ENCODE assay signal across 1 cellular context in genomic region chr19:46841458-46842083, GRCh38.
A peak's percentile ranks its signal among the peaks of the same experiment; 100 is the strongest.
TF ChIP-seq lines count a peak whose summit lies in the region.

No MANE protein-coding gene starts in this region.

TF ChIP-seq in HEK293, 187 proteins besides CTCF, POLR2A, EP300 and RAD21 (continued from another document and continues in another):
- TF ChIP-seq, protein P1, sequence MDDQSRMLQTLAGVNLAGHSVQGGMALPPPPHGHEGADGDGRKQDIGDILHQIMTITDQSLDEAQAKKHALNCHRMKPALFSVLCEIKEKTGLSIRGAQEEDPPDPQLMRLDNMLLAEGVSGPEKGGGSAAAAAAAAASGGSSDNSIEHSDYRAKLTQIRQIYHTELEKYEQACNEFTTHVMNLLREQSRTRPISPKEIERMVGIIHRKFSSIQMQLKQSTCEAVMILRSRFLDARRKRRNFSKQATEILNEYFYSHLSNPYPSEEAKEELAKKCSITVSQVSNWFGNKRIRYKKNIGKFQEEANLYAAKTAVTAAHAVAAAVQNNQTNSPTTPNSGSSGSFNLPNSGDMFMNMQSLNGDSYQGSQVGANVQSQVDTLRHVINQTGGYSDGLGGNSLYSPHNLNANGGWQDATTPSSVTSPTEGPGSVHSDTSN (CRISPR knock-in tag; IDR thresholded peaks at IDR 0.05): no peak
- no peak for TF ChIP-seq ZNF658 (tag by site-specific recombination; IDR thresholded peaks at IDR 0.05)
- TF ChIP-seq MZF1 (tag by site-specific recombination; IDR thresholded peaks at IDR 0.05; ENCODE audit: borderline replicate concordance): no peak
- TF ChIP-seq ZNF354C (tag by site-specific recombination; IDR thresholded peaks at IDR 0.05; ENCODE audit: borderline replicate concordance, low read depth): no peak
- no peak for TF ChIP-seq ZNF692 (tag by site-specific recombination; IDR thresholded peaks at IDR 0.05)
- TF ChIP-seq ZNF707 (tag by site-specific recombination; IDR thresholded peaks at IDR 0.05): no peak
- no peak for TF ChIP-seq ZNF585B (tag by site-specific recombination; IDR thresholded peaks at IDR 0.05)
- TF ChIP-seq MEIS1 (CRISPR knock-in tag; IDR thresholded peaks at IDR 0.05; ENCODE audit: borderline replicate concordance): no peak
- no peak for TF ChIP-seq ZNF169 (tag by site-specific recombination; IDR thresholded peaks at IDR 0.05)
- peak; percentile 83 for TF ChIP-seq GLIS1 (tag by site-specific recombination; IDR thresholded peaks at IDR 0.05)
- TF ChIP-seq ZNF211 (tag by site-specific recombination; IDR thresholded peaks at IDR 0.05; ENCODE audit: low read depth): no peak
- TF ChIP-seq, protein P2, sequence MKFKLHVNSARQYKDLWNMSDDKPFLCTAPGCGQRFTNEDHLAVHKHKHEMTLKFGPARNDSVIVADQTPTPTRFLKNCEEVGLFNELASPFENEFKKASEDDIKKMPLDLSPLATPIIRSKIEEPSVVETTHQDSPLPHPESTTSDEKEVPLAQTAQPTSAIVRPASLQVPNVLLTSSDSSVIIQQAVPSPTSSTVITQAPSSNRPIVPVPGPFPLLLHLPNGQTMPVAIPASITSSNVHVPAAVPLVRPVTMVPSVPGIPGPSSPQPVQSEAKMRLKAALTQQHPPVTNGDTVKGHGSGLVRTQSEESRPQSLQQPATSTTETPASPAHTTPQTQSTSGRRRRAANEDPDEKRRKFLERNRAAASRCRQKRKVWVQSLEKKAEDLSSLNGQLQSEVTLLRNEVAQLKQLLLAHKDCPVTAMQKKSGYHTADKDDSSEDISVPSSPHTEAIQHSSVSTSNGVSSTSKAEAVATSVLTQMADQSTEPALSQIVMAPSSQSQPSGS (tag by site-specific recombination; IDR thresholded peaks at IDR 0.05; ENCODE audit: low read depth): no peak
- no peak for TF ChIP-seq GLI4 (tag by site-specific recombination; IDR thresholded peaks at IDR 0.05)
- no peak for TF ChIP-seq ZNF768 (tag by site-specific recombination; IDR thresholded peaks at IDR 0.05)
- no peak for TF ChIP-seq ZFP41 (tag by site-specific recombination; IDR thresholded peaks at IDR 0.05; ENCODE audit: borderline replicate concordance)
- no peak for TF ChIP-seq ZNF610 (tag by site-specific recombination; IDR thresholded peaks at IDR 0.05; ENCODE audit: borderline replicate concordance)
- no peak for TF ChIP-seq ZNF530 (tag by site-specific recombination; IDR thresholded peaks at IDR 0.05; ENCODE audit: low read depth)
- no peak for TF ChIP-seq ZNF416 (tag by site-specific recombination; IDR thresholded peaks at IDR 0.05)
- TF ChIP-seq RBAK (tag by site-specific recombination; IDR thresholded peaks at IDR 0.05): no peak
- TF ChIP-seq ZNF133 (tag by site-specific recombination; IDR thresholded peaks at IDR 0.05): no peak
- TF ChIP-seq, protein P3, sequence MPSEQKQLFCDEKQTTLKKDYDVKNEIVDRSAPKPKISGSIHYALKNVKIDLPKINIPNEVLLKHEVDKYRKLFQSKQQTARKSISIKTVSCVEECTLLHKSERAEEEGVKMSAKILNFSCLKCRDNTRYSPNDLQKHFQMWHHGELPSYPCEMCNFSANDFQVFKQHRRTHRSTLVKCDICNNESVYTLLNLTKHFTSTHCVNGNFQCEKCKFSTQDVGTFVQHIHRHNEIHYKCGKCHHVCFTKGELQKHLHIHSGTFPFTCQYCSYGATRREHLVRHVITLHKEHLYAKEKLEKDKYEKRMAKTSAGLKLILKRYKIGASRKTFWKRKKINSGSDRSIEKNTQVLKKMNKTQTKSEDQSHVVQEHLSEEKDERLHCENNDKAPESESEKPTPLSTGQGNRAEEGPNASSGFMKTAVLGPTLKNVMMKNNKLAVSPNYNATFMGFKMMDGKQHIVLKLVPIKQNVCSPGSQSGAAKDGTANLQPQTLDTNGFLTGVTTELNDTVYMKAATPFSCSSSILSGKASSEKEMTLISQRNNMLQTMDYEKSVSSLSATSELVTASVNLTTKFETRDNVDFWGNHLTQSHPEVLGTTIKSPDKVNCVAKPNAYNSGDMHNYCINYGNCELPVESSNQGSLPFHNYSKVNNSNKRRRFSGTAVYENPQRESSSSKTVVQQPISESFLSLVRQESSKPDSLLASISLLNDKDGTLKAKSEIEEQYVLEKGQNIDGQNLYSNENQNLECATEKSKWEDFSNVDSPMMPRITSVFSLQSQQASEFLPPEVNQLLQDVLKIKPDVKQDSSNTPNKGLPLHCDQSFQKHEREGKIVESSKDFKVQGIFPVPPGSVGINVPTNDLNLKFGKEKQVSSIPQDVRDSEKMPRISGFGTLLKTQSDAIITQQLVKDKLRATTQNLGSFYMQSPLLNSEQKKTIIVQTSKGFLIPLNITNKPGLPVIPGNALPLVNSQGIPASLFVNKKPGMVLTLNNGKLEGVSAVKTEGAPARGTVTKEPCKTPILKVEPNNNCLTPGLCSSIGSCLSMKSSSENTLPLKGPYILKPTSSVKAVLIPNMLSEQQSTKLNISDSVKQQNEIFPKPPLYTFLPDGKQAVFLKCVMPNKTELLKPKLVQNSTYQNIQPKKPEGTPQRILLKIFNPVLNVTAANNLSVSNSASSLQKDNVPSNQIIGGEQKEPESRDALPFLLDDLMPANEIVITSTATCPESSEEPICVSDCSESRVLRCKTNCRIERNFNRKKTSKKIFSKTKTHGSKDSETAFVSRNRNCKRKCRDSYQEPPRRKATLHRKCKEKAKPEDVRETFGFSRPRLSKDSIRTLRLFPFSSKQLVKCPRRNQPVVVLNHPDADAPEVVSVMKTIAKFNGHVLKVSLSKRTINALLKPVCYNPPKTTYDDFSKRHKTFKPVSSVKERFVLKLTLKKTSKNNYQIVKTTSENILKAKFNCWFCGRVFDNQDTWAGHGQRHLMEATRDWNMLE (tag by site-specific recombination; conservative IDR thresholded peaks at IDR 0.05; ENCODE audit: low read depth): no peak
- TF ChIP-seq, protein P4, sequence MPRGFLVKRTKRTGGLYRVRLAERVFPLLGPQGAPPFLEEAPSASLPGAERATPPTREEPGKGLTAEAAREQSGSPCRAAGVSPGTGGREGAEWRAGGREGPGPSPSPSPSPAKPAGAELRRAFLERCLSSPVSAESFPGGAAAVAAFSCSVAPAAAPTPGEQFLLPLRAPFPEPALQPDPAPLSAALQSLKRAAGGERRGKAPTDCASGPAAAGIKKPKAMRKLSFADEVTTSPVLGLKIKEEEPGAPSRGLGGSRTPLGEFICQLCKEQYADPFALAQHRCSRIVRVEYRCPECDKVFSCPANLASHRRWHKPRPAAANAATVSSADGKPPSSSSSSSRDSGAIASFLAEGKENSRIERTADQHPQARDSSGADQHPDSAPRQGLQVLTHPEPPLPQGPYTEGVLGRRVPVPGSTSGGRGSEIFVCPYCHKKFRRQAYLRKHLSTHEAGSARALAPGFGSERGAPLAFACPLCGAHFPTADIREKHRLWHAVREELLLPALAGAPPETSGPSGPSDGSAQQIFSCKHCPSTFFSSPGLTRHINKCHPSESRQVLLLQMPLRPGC (tag by site-specific recombination; IDR thresholded peaks at IDR 0.05): no peak
- TF ChIP-seq, protein P5, sequence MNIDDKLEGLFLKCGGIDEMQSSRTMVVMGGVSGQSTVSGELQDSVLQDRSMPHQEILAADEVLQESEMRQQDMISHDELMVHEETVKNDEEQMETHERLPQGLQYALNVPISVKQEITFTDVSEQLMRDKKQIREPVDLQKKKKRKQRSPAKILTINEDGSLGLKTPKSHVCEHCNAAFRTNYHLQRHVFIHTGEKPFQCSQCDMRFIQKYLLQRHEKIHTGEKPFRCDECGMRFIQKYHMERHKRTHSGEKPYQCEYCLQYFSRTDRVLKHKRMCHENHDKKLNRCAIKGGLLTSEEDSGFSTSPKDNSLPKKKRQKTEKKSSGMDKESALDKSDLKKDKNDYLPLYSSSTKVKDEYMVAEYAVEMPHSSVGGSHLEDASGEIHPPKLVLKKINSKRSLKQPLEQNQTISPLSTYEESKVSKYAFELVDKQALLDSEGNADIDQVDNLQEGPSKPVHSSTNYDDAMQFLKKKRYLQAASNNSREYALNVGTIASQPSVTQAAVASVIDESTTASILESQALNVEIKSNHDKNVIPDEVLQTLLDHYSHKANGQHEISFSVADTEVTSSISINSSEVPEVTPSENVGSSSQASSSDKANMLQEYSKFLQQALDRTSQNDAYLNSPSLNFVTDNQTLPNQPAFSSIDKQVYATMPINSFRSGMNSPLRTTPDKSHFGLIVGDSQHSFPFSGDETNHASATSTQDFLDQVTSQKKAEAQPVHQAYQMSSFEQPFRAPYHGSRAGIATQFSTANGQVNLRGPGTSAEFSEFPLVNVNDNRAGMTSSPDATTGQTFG (tag by site-specific recombination; IDR thresholded peaks at IDR 0.05; ENCODE audit: borderline replicate concordance): no peak
- TF ChIP-seq ZNF560 (tag by site-specific recombination; IDR thresholded peaks at IDR 0.05; ENCODE audit: borderline replicate concordance): no peak
- no peak for TF ChIP-seq ZNF157 (tag by site-specific recombination; IDR thresholded peaks at IDR 0.05)
- peak; percentile 78 for TF ChIP-seq SP7 (tag by site-specific recombination; IDR thresholded peaks at IDR 0.05)
- TF ChIP-seq ZNF26 (tag by site-specific recombination; IDR thresholded peaks at IDR 0.05): no peak
- TF ChIP-seq ZNF121 (tag by site-specific recombination; IDR thresholded peaks at IDR 0.05): no peak
- TF ChIP-seq KLF7 (tag by site-specific recombination; IDR thresholded peaks at IDR 0.05; ENCODE audit: borderline replicate concordance): no peak
- no peak for TF ChIP-seq HIC1 (tag by site-specific recombination; IDR thresholded peaks at IDR 0.05)
- no peak for TF ChIP-seq ZNF580 (tag by site-specific recombination; IDR thresholded peaks at IDR 0.05)
- TF ChIP-seq ZNF654 (tag by site-specific recombination; IDR thresholded peaks at IDR 0.05; ENCODE audit: low read depth): no peak
- TF ChIP-seq ZNF184 (tag by site-specific recombination; IDR thresholded peaks at IDR 0.05): no peak
- no peak for TF ChIP-seq ZBTB20 (tag by site-specific recombination; IDR thresholded peaks at IDR 0.05)
- TF ChIP-seq, protein P6, sequence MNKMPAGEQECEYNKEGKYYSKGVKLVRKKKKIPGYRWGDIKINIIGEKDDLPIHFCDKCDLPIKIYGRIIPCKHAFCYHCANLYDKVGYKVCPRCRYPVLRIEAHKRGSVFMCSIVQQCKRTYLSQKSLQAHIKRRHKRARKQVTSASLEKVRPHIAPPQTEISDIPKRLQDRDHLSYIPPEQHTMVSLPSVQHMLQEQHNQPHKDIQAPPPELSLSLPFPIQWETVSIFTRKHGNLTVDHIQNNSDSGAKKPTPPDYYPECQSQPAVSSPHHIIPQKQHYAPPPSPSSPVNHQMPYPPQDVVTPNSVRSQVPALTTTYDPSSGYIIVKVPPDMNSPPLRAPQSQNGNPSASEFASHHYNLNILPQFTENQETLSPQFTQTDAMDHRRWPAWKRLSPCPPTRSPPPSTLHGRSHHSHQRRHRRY (tag by site-specific recombination; IDR thresholded peaks at IDR 0.05): no peak
- TF ChIP-seq KLF1 (tag by site-specific recombination; IDR thresholded peaks at IDR 0.05): peak; percentile 55; the same call in 1 of the 2 replicates
- 0 out of 2 replicates have a peak, but pooled peaks have one; percentile 28 for TF ChIP-seq ZBTB17 (tag by site-specific recombination; IDR thresholded peaks at IDR 0.05)
- TF ChIP-seq KLF8 (tag by site-specific recombination; IDR thresholded peaks at IDR 0.05): no peak
- TF ChIP-seq ZNF362 (tag by site-specific recombination; IDR thresholded peaks at IDR 0.05): no peak
- TF ChIP-seq ZNF776 (tag by site-specific recombination; IDR thresholded peaks at IDR 0.05; ENCODE audit: borderline replicate concordance): no peak
- peak; percentile 18; the same call in 1 of the 2 replicates for TF ChIP-seq ZNF335 (tag by site-specific recombination; conservative IDR thresholded peaks at IDR 0.05)
- TF ChIP-seq OSR2 (tag by site-specific recombination; IDR thresholded peaks at IDR 0.05): no peak
